8 cellular contexts compared by ENCODE assay signal in genomic region chr20:33663161-33664084, GRCh38. TPM values are rescaled to one million over a fixed set of nuclear protein-coding genes. Genes with fewer than 3 reads are reported as not detected.
DNase-seq lines count a peak whose midpoint lies in the region; ATAC-seq and TF ChIP-seq lines count a peak whose summit lies in the region.

No MANE protein-coding gene starts in this region.

- peak; percentile 27 to 76 for DNase-seq in NCI-H524 (lab: John Stamatoyannopoulos, UW)
- peak; percentile 97 for DNase-seq in activated CD4-positive, alpha-beta T cell treated with anti-CD3 and anti-CD28 coated beads, Interleukin-2, amount 10 ng/mL, durations not matched to agents 24 days and 14 days
- DNase-seq in colonic mucosa: peak; percentile 86
- peak; percentile 91 for DNase-seq in left kidney (ENCODE audit: low read depth, low spot score)
- DNase-seq in stimulated activated CD4-positive, alpha-beta T cell treated with anti-CD3 and anti-CD28 coated beads, Interleukin-2, amount 100 ng/mL, for 24 hours: peak; percentile 87 to 90

- peak; percentile 93 for TF ChIP-seq POLR2A in GM15510 (IDR thresholded peaks at IDR 0.05; ENCODE audit: borderline replicate concordance, extremely low read depth, insufficient read length)

- no peaks in the 10 kb centered on the region for H3K27me3 ChIP-seq in colonic mucosa

- no peak for TF ChIP-seq CTCF in colonic mucosa (IDR thresholded peaks at IDR 0.05)

- peak overlapping the region; percentile 87 for H3K4me3 Mint-ChIP-seq in activated CD4-positive, alpha-beta T cell treated with anti-CD3 and anti-CD28 coated beads, Interleukin-2, amount 10 ng/mL, durations not matched to agents 24 days and 14 days

- intact Hi-C loops in activated CD4-positive, alpha-beta T cell treated with anti-CD3 and anti-CD28 coated beads, Interleukin-2, amount 10 ng/mL, durations not matched to agents 24 days and 14 days (cut with micrococcal nuclease): loop anchor here (1.0 to 2.0 kb wide), 3 partner anchors 11 to 67 kb away; partner anchors contain the start of genes E2F1 and ZNF341
- intact Hi-C loops in colonic mucosa (cut with DNase I): no loop called here

- H3K27me3 Mint-ChIP-seq in activated CD4-positive, alpha-beta T cell treated with anti-CD3 and anti-CD28 coated beads, Interleukin-2, amount 10 ng/mL, durations not matched to agents 24 days and 14 days: no peaks in the 10 kb centered on the region

- no peaks in the 10 kb centered on the region for H3K9me3 ChIP-seq in colonic mucosa

- peak overlapping the region; percentile 74 for H3K27ac ChIP-seq in colonic mucosa

- peaks cover 31% of the 10 kb centered on the region for H3K4me1 Mint-ChIP-seq in activated CD4-positive, alpha-beta T cell treated with anti-CD3 and anti-CD28 coated beads, Interleukin-2, amount 10 ng/mL, durations not matched to agents 24 days and 14 days

- peak overlapping the region; percentile 89 for H3K27ac Mint-ChIP-seq in activated CD4-positive, alpha-beta T cell treated with anti-CD3 and anti-CD28 coated beads, Interleukin-2, amount 10 ng/mL, durations not matched to agents 24 days and 14 days

- peaks cover 17% of the 10 kb centered on the region for H3K4me1 ChIP-seq in colonic mucosa

- no peaks in the 10 kb centered on the region for H3K9me3 Mint-ChIP-seq in activated CD4-positive, alpha-beta T cell treated with anti-CD3 and anti-CD28 coated beads, Interleukin-2, amount 10 ng/mL, durations not matched to agents 24 days and 14 days

- H3K9ac ChIP-seq in colonic mucosa (ENCODE audit: low read depth in 2 of 2, low read length in 2 of 2): peak overlapping the region; percentile 85 to 89

- peak; percentile 35 for ATAC-seq in HG03095 (IDR thresholded peaks at IDR 0.05; ENCODE audit: unreplicated experiment)
- no peak for ATAC-seq in GM21737 (IDR thresholded peaks at IDR 0.05; ENCODE audit: unreplicated experiment)

- peak overlapping the region; percentile 55 for H3K4me3 ChIP-seq in colonic mucosa

- no peaks in the 10 kb centered on the region for H3K36me3 ChIP-seq in colonic mucosa

- H3K36me3 Mint-ChIP-seq in activated CD4-positive, alpha-beta T cell treated with anti-CD3 and anti-CD28 coated beads, Interleukin-2, amount 10 ng/mL, durations not matched to agents 24 days and 14 days (ENCODE audit: low read depth): peaks cover 1% of the 10 kb centered on the region

RNA-seq across cellular contexts. Expression of gene C20orf144, which starts 1.3 kb away (rescaled TPM):
- 0.16 and 0.26 TPM in 2 replicates for total RNA-seq in activated CD4-positive, alpha-beta T cell treated with anti-CD3 and anti-CD28 coated beads, Interleukin-2, amount 10 ng/mL, durations not matched to agents 24 days and 14 days
- total RNA-seq in colonic mucosa: under 1 TPM in 1 of 2 donors, not detected in 1; 0.30 TPM

RNA-seq across cellular contexts. Expression of gene ACTL10, which starts 3.3 kb away (rescaled TPM):
- 3.7 TPM in 2 replicates for total RNA-seq in activated CD4-positive, alpha-beta T cell treated with anti-CD3 and anti-CD28 coated beads, Interleukin-2, amount 10 ng/mL, durations not matched to agents 24 days and 14 days
- total RNA-seq in colonic mucosa: 1 to 10 TPM; 3.9 to 8.0 TPM

RNA-seq across cellular contexts. Expression of gene NECAB3, which starts 10.8 kb away (rescaled TPM):
- 29.0 and 30.0 TPM in 2 replicates for total RNA-seq in activated CD4-positive, alpha-beta T cell treated with anti-CD3 and anti-CD28 coated beads, Interleukin-2, amount 10 ng/mL, durations not matched to agents 24 days and 14 days
- total RNA-seq in colonic mucosa: 10 to 100 TPM; 30.3 to 61.3 TPM

RNA-seq across cellular contexts. Expression of gene E2F1, which starts 22.8 kb away (rescaled TPM):
- 77.2 and 78.3 TPM in 2 replicates for total RNA-seq in activated CD4-positive, alpha-beta T cell treated with anti-CD3 and anti-CD28 coated beads, Interleukin-2, amount 10 ng/mL, durations not matched to agents 24 days and 14 days
- 10 to 100 TPM in 1 of 2 donors, 1 to 10 TPM in 1; 4.6 to 23.3 TPM for total RNA-seq in colonic mucosa

RNA-seq across cellular contexts. Expression of gene PXMP4, which starts 56.7 kb away (rescaled TPM):
- 5.4 and 5.5 TPM in 2 replicates for total RNA-seq in activated CD4-positive, alpha-beta T cell treated with anti-CD3 and anti-CD28 coated beads, Interleukin-2, amount 10 ng/mL, durations not matched to agents 24 days and 14 days
- 10 to 100 TPM; 13.2 to 18.1 TPM for total RNA-seq in colonic mucosa
